In the genomic region with DNA sequence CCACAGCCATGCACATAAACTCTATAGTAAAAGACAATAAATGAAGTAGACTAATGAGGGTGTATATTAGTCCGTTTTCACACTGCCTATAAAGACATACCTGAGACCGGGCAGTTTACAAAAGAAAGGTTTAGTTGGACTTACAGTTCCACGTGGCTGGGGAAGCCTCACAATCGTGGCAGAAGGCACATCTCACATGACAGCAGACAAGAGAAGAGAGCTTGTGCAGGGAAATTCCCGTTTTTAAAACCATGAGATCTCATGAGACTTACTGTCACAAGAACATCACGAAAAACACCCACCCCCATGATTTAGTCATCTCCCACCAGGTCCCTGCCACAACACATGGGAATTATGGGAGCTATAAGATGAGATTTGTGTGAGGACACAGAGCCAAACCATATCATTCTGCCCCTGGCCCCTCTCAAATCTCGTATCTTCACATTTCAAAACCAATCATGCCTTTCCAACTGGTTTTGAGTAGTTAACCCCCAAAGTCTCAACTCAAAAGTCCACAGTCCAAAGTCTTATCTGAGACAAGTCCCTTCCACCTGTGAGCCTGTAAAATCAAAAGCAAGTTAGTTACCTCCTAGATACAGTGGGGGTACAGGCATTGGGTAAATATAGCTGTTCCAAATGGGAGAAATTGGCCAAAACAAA, we compare ENCODE assay signal across 8 cellular contexts. TPM values are rescaled to one million over a fixed set of nuclear protein-coding genes. Genes with fewer than 3 reads are reported as not detected.
DNase-seq lines count a peak whose midpoint lies in the region; ATAC-seq and TF ChIP-seq lines count a peak whose summit lies in the region.
"Not testable (repeated sequence)": the region's sequence is repeated elsewhere in the genome, so short reads cannot be mapped to it uniquely, and the experiment has no call there.

No MANE protein-coding gene starts in this region.

- peak; percentile 49 for DNase-seq in GM12864 (ENCODE audit: low read depth)
- DNase-seq in natural killer cell, result not testable (repeated sequence)

- not testable (repeated sequence) for H2AFZ ChIP-seq in OCI-LY3 (ENCODE audit: low read depth, low read length)

- peaks cover 100% of the 10 kb centered on the region for H3K79me2 ChIP-seq in OCI-LY3 (ENCODE audit: low read length)

- H3K27me3 Mint-ChIP-seq in natural killer cell (ENCODE audit: low read depth in 2 of 2), result not testable (repeated sequence)

- ATAC-seq in GM18907 (IDR thresholded peaks at IDR 0.05; ENCODE audit: unreplicated experiment), result peak; percentile 66
- ATAC-seq in GM21360 (IDR thresholded peaks at IDR 0.05; ENCODE audit: unreplicated experiment), result peak; percentile 55
- peak; percentile 27 for ATAC-seq in HG02610 (IDR thresholded peaks at IDR 0.05; ENCODE audit: unreplicated experiment)
- peak; percentile 52 for ATAC-seq in HG03039 (IDR thresholded peaks at IDR 0.05; ENCODE audit: unreplicated experiment)
- ATAC-seq in HG03439 (IDR thresholded peaks at IDR 0.05; ENCODE audit: unreplicated experiment), result peak; percentile 58
- ATAC-seq in natural killer cell, result peak in 1 of 3 donors; percentile 43

- peak overlapping the region; percentile 35 for H3K4me3 Mint-ChIP-seq in natural killer cell

- peaks cover 77 to 80% of the 10 kb centered on the region in 2 donors for H3K4me1 Mint-ChIP-seq in natural killer cell

- H3K27me3 ChIP-seq in OCI-LY3 (ENCODE audit: low read depth, low read length), result not testable (repeated sequence)

- peak overlapping the region; percentile 87 for H3K4me2 ChIP-seq in OCI-LY3 (ENCODE audit: low read length)

- intact Hi-C loops in natural killer cell (cut with micrococcal nuclease), result not testable (repeated sequence)

- peaks cover 44% of the 10 kb centered on the region for H4K20me1 ChIP-seq in OCI-LY3 (ENCODE audit: insufficient read depth, low read length)

- H3K27ac Mint-ChIP-seq in natural killer cell, result peak overlapping the region; percentile 54 to 67

- H3K4me1 ChIP-seq in OCI-LY3 (ENCODE audit: low read length), result peaks cover 50% of the 10 kb centered on the region

- H3K36me3 ChIP-seq in OCI-LY3 (replicated peaks; ENCODE audit: low read depth, low read length), result peaks cover 19% of the 10 kb centered on the region

- not testable (repeated sequence) for TF ChIP-seq CTCF in GM12864 (IDR thresholded peaks at IDR 0.05; ENCODE audit: low read depth, low read length, missing control alignments); OCI-LY3 (IDR thresholded peaks at IDR 0.05; ENCODE audit: low read depth, low read length); natural killer cell (IDR thresholded peaks at IDR 0.05)

- peaks cover 10% of the 10 kb centered on the region for H3K36me3 Mint-ChIP-seq in natural killer cell

- H3K9me3 ChIP-seq in OCI-LY3 (ENCODE audit: insufficient read depth, low read length), result not testable (repeated sequence)

- H3K9ac ChIP-seq in OCI-LY3 (ENCODE audit: low read length), result peak overlapping the region; percentile 49

- H3K4me3 ChIP-seq in GM12864 (ENCODE audit: low read depth, low read length) (peak overlapping the region; percentile 24; the same call in 1 of the 2 replicates), OCI-LY3 (ENCODE audit: low read length) (peak overlapping the region; percentile 59)

- peak overlapping the region; percentile 84 for H3K27ac ChIP-seq in OCI-LY3 (ENCODE audit: low read length)

- H3K9me3 Mint-ChIP-seq in natural killer cell, result not testable (repeated sequence)

RNA-seq across cellular contexts. Expression of gene SPOPL, which starts 21.6 kb away (rescaled TPM):
- total RNA-seq in natural killer cell, result 10 to 100 TPM; 32.2 to 35.9 (median 33.8) TPM
